ENCODE assay signal across 10 cellular contexts in genomic region chr1:166952002-166952746, GRCh38. TPM values are rescaled to one million over a fixed set of nuclear protein-coding genes. Genes with fewer than 3 reads are reported as not detected.
DNase-seq lines count a peak whose midpoint lies in the region; ATAC-seq, FAIRE-seq and TF ChIP-seq lines count a peak whose summit lies in the region.
"Had no signal": no experiment of that assay in that cellular context is flagged by ENCODE, and none has a peak within 500 bp of the region (broad histone marks: within the 10 kb centered on the region; RNA-seq: fewer than 3 reads in every experiment).

No MANE protein-coding gene starts in this region.

- no peak overlapping the region for H4K91ac ChIP-seq in H1 (replicated peaks; ENCODE audit: insufficient read length, low read length)

- FAIRE-seq in H1 (lab: Jason Lieb, UNC) (peak; percentile 66), HepG2 (lab: Jason Lieb, UNC) (no peak)
- FAIRE-seq: pancreas had no signal

- H2BK120ac ChIP-seq in H1 (replicated peaks; ENCODE audit: low read depth, low read length): no peak overlapping the region

- H2AFZ ChIP-seq in H1 (ENCODE audit: low read length): no peak overlapping the region
- no peak overlapping the region for H2AFZ ChIP-seq in HepG2 (ENCODE audit: low read length)

- in situ Hi-C loops in HepG2 (cut with HindIII; ENCODE audit: extremely low pct_ligation_motif_present, low pct_unique_long_range_greater_than_20kb): no loop called here

- intact Hi-C loops in HepG2 (cut with micrococcal nuclease; ENCODE audit: unreplicated experiment): no loop called here

- 62% methylated on average over 4 of the region's 4 CpGs; no CpG with 5 or more reads in 1 of the 2 experiments for WGBS in H1 (ENCODE audit: extremely low coverage in 1 of 2, insufficient coverage in 1 of 2, insufficient read length in 1 of 2, insufficient replicate concordance in 2 of 2, low coverage in 1 of 2, low lambda C conversion rate in 2 of 2, missing lambda C conversion rate in 1 of 2), 2 experiments
- 1% methylated on average over 4 of the region's 4 CpGs for WGBS in HepG2 (ENCODE audit: low lambda C conversion rate)

- no peak overlapping the region for H4K8ac ChIP-seq in H1 (ENCODE audit: extremely low read depth, insufficient read depth, low read length)

- no peak overlapping the region for H2BK12ac ChIP-seq in H1 (ENCODE audit: low read depth, low read length)

- H3K27me3 ChIP-seq in H1 (replicated peaks in 1 of 4; ENCODE audit: control insufficient read depth in 3 of 4, extremely low read depth in 1 of 4, insufficient read depth in 3 of 4, low read length in 3 of 4): peaks cover 1 to 13% (median 12%) of the 10 kb centered on the region in 4 experiments
- H3K27me3 ChIP-seq in HepG2 (ENCODE audit: control insufficient read depth in 1 of 2, insufficient read depth in 2 of 2, low read length in 2 of 2): peaks cover 0 to 21% of the 10 kb centered on the region in 2 experiments; a peak in 3 of 5 replicates
- H3K27me3 ChIP-seq: pancreas had no signal

- TF ChIP-seq EP300 in H1 (IDR thresholded peaks at IDR 0.05; ENCODE audit: borderline replicate concordance in 1 of 2, low read depth in 2 of 2, low read length in 2 of 2) (no peak), HepG2 (IDR thresholded peaks at IDR 0.05; ENCODE audit: low read depth in 2 of 2, low read length in 2 of 2) (no peak), HepG2 (CRISPR knock-in tag; IDR thresholded peaks at IDR 0.05; ENCODE audit: borderline replicate concordance) (no peak)

- H4K20me1 ChIP-seq in H1 (replicated peaks in 1 of 2; ENCODE audit: control insufficient read depth in 1 of 2, insufficient read depth in 2 of 2, low read length in 2 of 2) (no peaks in the 10 kb centered on the region), HepG2 (ENCODE audit: insufficient read depth, low read length) (no peaks in the 10 kb centered on the region)

- H4K5ac ChIP-seq in H1 (ENCODE audit: insufficient read length, low read depth, low read length): no peak overlapping the region

- no peaks in the 10 kb centered on the region for H3K79me1 ChIP-seq in H1 (ENCODE audit: low read depth, low read length)

- TF ChIP-seq POLR2A in H1 (IDR thresholded peaks at IDR 0.05; ENCODE audit: control extremely low read depth in 1 of 2, low read depth in 2 of 2, low read length in 2 of 2) (no peak), HepG2 (IDR thresholded peaks at IDR 0.05; ENCODE audit: insufficient read depth in 1 of 2, low read depth in 2 of 2, low read length in 2 of 2) (no peak)

- H3K4me3 ChIP-seq in H1 (ENCODE audit: extremely low read depth in 1 of 4, insufficient read depth in 2 of 4, low read depth in 3 of 4, low read length in 4 of 4) (no peak overlapping the region; a peak in 1 of 8 replicates), HepG2 (replicated peaks in 1 of 3; ENCODE audit: insufficient read depth in 1 of 3, low read depth in 2 of 3, low read length in 3 of 3) (no peak overlapping the region)
- H3K4me3 ChIP-seq: pancreas had no signal

- H3K23me2 ChIP-seq in H1 (ENCODE audit: low read depth, low read length): no peaks in the 10 kb centered on the region; the same call in 1 of the 2 replicates

- CTCF ChIA-PET in H1 (lab: Charles Lee; ENCODE audit: partially characterized antibody): no interaction called here
- CTCF ChIA-PET in HepG2 (lab: Yijun Ruan, JAX; ENCODE audit: low intra/inter-chr PET ratio, low total read pairs): no interaction called here

- no peak overlapping the region for H3K23ac ChIP-seq in H1 (ENCODE audit: insufficient read length)

- peak; percentile 21 for DNase-seq in EH (ENCODE audit: low read depth)
- peak; percentile 79 for DNase-seq in M059J (ENCODE audit: low read depth)
- DNase-seq in H1 (ENCODE audit: low read depth in 1 of 2, low spot score in 2 of 2): no peak
- peak; percentile 32 for DNase-seq in HepG2 (ENCODE audit: low spot score)
- no peak for DNase-seq in NK-92 treated with Interleukin-12 subunit alpha and Interleukin-12 subunit beta, amount 100 ng/mL, for 24 hours (lab: John Stamatoyannopoulos, UW)
- no peak for DNase-seq in inferior parietal cortex (ENCODE audit: extremely low spot score)
- no peak for DNase-seq in NCI-H128 (lab: John Stamatoyannopoulos, UW; ENCODE audit: unreplicated experiment)
- DNase-seq: Calu3, pancreas had no signal

- no peak overlapping the region for H3K18ac ChIP-seq in H1 (ENCODE audit: extremely low read depth, low read length)

- H3K27ac ChIP-seq in H1 (ENCODE audit: low read depth, low read length): no peak overlapping the region
- H3K27ac ChIP-seq in HepG2 (ENCODE audit: extremely low read length, insufficient read depth, low read length): no peak overlapping the region
- H3K27ac ChIP-seq: pancreas had no signal

- no peak overlapping the region for H3K56ac ChIP-seq in H1 (replicated peaks; ENCODE audit: insufficient read length, low read depth, low read length)

- H3K4ac ChIP-seq in H1 (replicated peaks; ENCODE audit: insufficient read length, low read depth, low read length): no peak overlapping the region

- H3K4me1 ChIP-seq in H1 (replicated peaks in 1 of 4; ENCODE audit: control insufficient read depth in 3 of 4, insufficient read depth in 4 of 4, low read length in 3 of 4): peaks cover 4 to 16% (median 13%) of the 10 kb centered on the region in 4 experiments; a peak in 6 of 7 replicates
- H3K4me1 ChIP-seq in HepG2 (ENCODE audit: insufficient read depth, low read length): no peaks in the 10 kb centered on the region
- H3K4me1 ChIP-seq: pancreas had no signal

- no peak overlapping the region for H2AK5ac ChIP-seq in H1 (ENCODE audit: low read depth, low read length)

- ATAC-seq in HepG2 (peak; percentile 41; the same call in 1 of the 3 replicates), HG03442 (IDR thresholded peaks at IDR 0.05; ENCODE audit: unreplicated experiment) (no peak)
- ATAC-seq: pancreas had no signal

- no TSS peak for BruUV-seq in HepG2 (replicated peaks; lab: Mats Ljungman, UMichigan)

- H3K4me2 ChIP-seq in H1 (ENCODE audit: insufficient read depth in 1 of 2, low read depth in 2 of 2, low read length in 2 of 2) (no peak overlapping the region), HepG2 (ENCODE audit: low read depth, low read length) (no peak overlapping the region)

- H3K9ac ChIP-seq in H1 (replicated peaks in 1 of 4; ENCODE audit: extremely low read depth in 1 of 4, low read depth in 3 of 4, low read length in 3 of 4): no peak overlapping the region
- no peak overlapping the region for H3K9ac ChIP-seq in HepG2 (ENCODE audit: insufficient read depth, low read depth, low read length)

- H3K9me3 ChIP-seq in H1 (ENCODE audit: insufficient read depth in 2 of 2, low read depth in 1 of 2, low read length in 1 of 2) (no peaks in the 10 kb centered on the region), HepG2 (ENCODE audit: low read length) (no peaks in the 10 kb centered on the region)
- H3K9me3 ChIP-seq: pancreas had no signal

- no peak overlapping the region for H2BK15ac ChIP-seq in H1 (ENCODE audit: low read length)

- POLR2A ChIA-PET in H1 (lab: Charles Lee; ENCODE audit: partially characterized antibody): no interaction called here
- POLR2A ChIA-PET in HepG2 (lab: Yijun Ruan, JAX): no interaction called here

- no peak for TF ChIP-seq RAD21 in H1 (IDR thresholded peaks at IDR 0.05 in 1 of 2, conservative IDR thresholded peaks at IDR 0.05 in 1 of 2; ENCODE audit: low read depth in 2 of 2, low read length in 2 of 2)
- no peak for TF ChIP-seq RAD21 in HepG2 (CRISPR knock-in tag; IDR thresholded peaks at IDR 0.05)

- no peak overlapping the region for H2BK20ac ChIP-seq in H1 (ENCODE audit: low read length)

- no peak overlapping the region for H3K14ac ChIP-seq in H1 (ENCODE audit: insufficient read length)

- H2BK5ac ChIP-seq in H1 (ENCODE audit: low read depth, low read length): no peak overlapping the region

- H3K79me2 ChIP-seq in H1 (ENCODE audit: control insufficient read depth in 1 of 2, insufficient read depth in 2 of 2, low read length in 2 of 2) (no peaks in the 10 kb centered on the region), HepG2 (ENCODE audit: insufficient read depth, low read length) (no peaks in the 10 kb centered on the region)

- TF ChIP-seq CTCF in H1 (IDR thresholded peaks at IDR 0.05; ENCODE audit: control extremely low read depth in 1 of 3, insufficient read depth in 1 of 3, low read depth in 1 of 3, low read length in 3 of 3): no peak
- no peak for TF ChIP-seq CTCF in HepG2 (CRISPR knock-in tag; IDR thresholded peaks at IDR 0.05)

- no peaks in the 10 kb centered on the region for H3K36me3 ChIP-seq in H1 (ENCODE audit: control insufficient read depth in 2 of 4, insufficient read depth in 4 of 4, low read length in 3 of 4)
- H3K36me3 ChIP-seq in HepG2 (replicated peaks in 1 of 2; ENCODE audit: control insufficient read depth in 1 of 2, insufficient read depth in 2 of 2, low read length in 2 of 2): no peaks in the 10 kb centered on the region
- H3K36me3 ChIP-seq: pancreas had no signal

RNA-seq across cellular contexts. Expression of gene ILDR2, which starts 23.2 kb away (rescaled TPM):
- 6.9 and 21.5 TPM in 2 replicates for total RNA-seq in M059J (2014; rRNA removed; shearing (Covaris generic))
- 0.86 and 1.5 TPM in 2 replicates for total RNA-seq in H1 (2021; fragmentation: NEBNext Ultra II Directional; extraction: Animal tissue kit (Norgen Biotek cat#: 25700))
- polyA plus RNA-seq in H1 (2011; rRNA removed): 0.55 and 0.85 TPM in 2 replicates
- polyA plus RNA-seq in H1 (2011; cell fraction: cytosol; rRNA removed): 0.79 TPM
- polyA plus RNA-seq in H1 (2011; cell fraction: nucleus; rRNA removed): 1.1 TPM
- polyA plus RNA-seq in H1 (2012, experiment 1 of 2): 0.46 to 1.4 TPM (median 0.49 TPM) in 4 replicates
- 0.05 TPM for polyA plus RNA-seq in H1 (2012, experiment 2 of 2)
- polyA plus RNA-seq in H1 (2013, experiment 1 of 2): 0.57 TPM
- polyA plus RNA-seq in H1 (2013, experiment 2 of 2): 0.40 TPM
- 2.4 and 3.9 TPM in 2 replicates for polyA minus RNA-seq in H1 (2011; rRNA and poly(A)+ RNA removed)
- polyA minus RNA-seq in H1 (2011; cell fraction: cytosol; rRNA and poly(A)+ RNA removed): 0.29 TPM
- 3.4 TPM for polyA minus RNA-seq in H1 (2011; cell fraction: nucleus; rRNA and poly(A)+ RNA removed)
- total RNA-seq in HepG2 (2016; rRNA removed; fragmentation: Illumina TruSeq; extraction: Trizol): 0.04 and 0.17 TPM in 2 replicates
- total RNA-seq in HepG2 (2016; cell fraction: cytosol; rRNA removed; fragmentation: Illumina TruSeq; extraction: Trizol; ENCODE audit: low read depth): not detected in 2 replicates
- 0.10 and 0.13 TPM in 2 replicates for total RNA-seq in HepG2 (2016; cell fraction: insoluble cytoplasmic fraction; rRNA removed; fragmentation: Illumina TruSeq; extraction: Trizol)
- total RNA-seq in HepG2 (2016; cell fraction: membrane; rRNA removed; fragmentation: Illumina TruSeq; extraction: Trizol): 0.14 and 0.19 TPM in 2 replicates
- 0.09 and 0.13 TPM in 2 replicates for total RNA-seq in HepG2 (2016; cell fraction: nucleus; rRNA removed; fragmentation: Illumina TruSeq; extraction: Trizol)
- polyA plus RNA-seq in HepG2 (2011; rRNA removed): 0.10 TPM in 1 of 2 replicates, not detected in the other
- polyA plus RNA-seq in HepG2 (2011; cell fraction: cytosol; rRNA removed): under 0.01 and 0.01 TPM in 2 replicates
- polyA plus RNA-seq in HepG2 (2011; cell fraction: nucleus; rRNA removed): not detected in 2 replicates
- polyA plus RNA-seq in HepG2 (2012): not detected in 2 replicates
- 0.07 and 0.08 TPM in 2 replicates for polyA plus RNA-seq in HepG2 (2016; cell fraction: cytosol; fragmentation: Illumina TruSeq; extraction: Trizol; ENCODE audit: low read depth)
- 0.08 TPM in 1 of 2 replicates, not detected in the other for polyA plus RNA-seq in HepG2 (2016; cell fraction: insoluble cytoplasmic fraction; fragmentation: Illumina TruSeq; extraction: Trizol; ENCODE audit: low read depth)
- 0.07 and 0.10 TPM in 2 replicates for polyA plus RNA-seq in HepG2 (2016; cell fraction: membrane; fragmentation: Illumina TruSeq; extraction: Trizol; ENCODE audit: low read depth)
- 0.07 and 0.27 TPM in 2 replicates for polyA plus RNA-seq in HepG2 (2016; cell fraction: nucleus; fragmentation: Illumina TruSeq; extraction: Trizol; ENCODE audit: insufficient read depth, low read depth)
- polyA minus RNA-seq in HepG2 (2011; rRNA and poly(A)+ RNA removed; ENCODE audit: low replicate concordance): not detected in 2 replicates
- not detected in 2 replicates for polyA minus RNA-seq in HepG2 (2011; cell fraction: cytosol; rRNA and poly(A)+ RNA removed)
- under 0.01 TPM in 1 of 2 replicates, not detected in the other for polyA minus RNA-seq in HepG2 (2011; cell fraction: nucleus; rRNA and poly(A)+ RNA removed)

RNA-seq across cellular contexts. Expression of gene MAEL, which starts 36.9 kb away (rescaled TPM):
- total RNA-seq in M059J (2014; rRNA removed; shearing (Covaris generic)): 0.20 and 0.52 TPM in 2 replicates
- not detected in 2 replicates for total RNA-seq in H1 (2021; fragmentation: NEBNext Ultra II Directional; extraction: Animal tissue kit (Norgen Biotek cat#: 25700))
- polyA plus RNA-seq in H1 (2011; rRNA removed): 0.03 TPM in 1 of 2 replicates, not detected in the other
- 0.04 TPM for polyA plus RNA-seq in H1 (2011; cell fraction: cytosol; rRNA removed)
- 0.16 TPM for polyA plus RNA-seq in H1 (2011; cell fraction: nucleus; rRNA removed)
- 0.09 TPM in 1 of 4 replicates, not detected in the others for polyA plus RNA-seq in H1 (2012, experiment 1 of 2)
- not detected for polyA plus RNA-seq in H1 (2012, experiment 2 of 2)
- polyA plus RNA-seq in H1 (2013, experiment 1 of 2): 0.12 TPM
- polyA plus RNA-seq in H1 (2013, experiment 2 of 2): 0.17 TPM
- not detected in 2 replicates for polyA minus RNA-seq in H1 (2011; rRNA and poly(A)+ RNA removed)
- polyA minus RNA-seq in H1 (2011; cell fraction: cytosol; rRNA and poly(A)+ RNA removed): not detected
- polyA minus RNA-seq in H1 (2011; cell fraction: nucleus; rRNA and poly(A)+ RNA removed): not detected
- not detected in 2 replicates for total RNA-seq in HepG2 (2016; rRNA removed; fragmentation: Illumina TruSeq; extraction: Trizol)
- not detected in 2 replicates for total RNA-seq in HepG2 (2016; cell fraction: cytosol; rRNA removed; fragmentation: Illumina TruSeq; extraction: Trizol; ENCODE audit: low read depth)
- total RNA-seq in HepG2 (2016; cell fraction: insoluble cytoplasmic fraction; rRNA removed; fragmentation: Illumina TruSeq; extraction: Trizol): not detected in 2 replicates
- not detected in 2 replicates for total RNA-seq in HepG2 (2016; cell fraction: membrane; rRNA removed; fragmentation: Illumina TruSeq; extraction: Trizol)
- total RNA-seq in HepG2 (2016; cell fraction: nucleus; rRNA removed; fragmentation: Illumina TruSeq; extraction: Trizol): not detected in 2 replicates
- not detected in 2 replicates for polyA plus RNA-seq in HepG2 (2011; rRNA removed)
- polyA plus RNA-seq in HepG2 (2011; cell fraction: cytosol; rRNA removed): not detected in 2 replicates
- not detected in 2 replicates for polyA plus RNA-seq in HepG2 (2011; cell fraction: nucleus; rRNA removed)
- polyA plus RNA-seq in HepG2 (2012): not detected in 2 replicates
- polyA plus RNA-seq in HepG2 (2016; cell fraction: cytosol; fragmentation: Illumina TruSeq; extraction: Trizol; ENCODE audit: low read depth): not detected in 2 replicates
- not detected in 2 replicates for polyA plus RNA-seq in HepG2 (2016; cell fraction: insoluble cytoplasmic fraction; fragmentation: Illumina TruSeq; extraction: Trizol; ENCODE audit: low read depth)
- not detected in 2 replicates for polyA plus RNA-seq in HepG2 (2016; cell fraction: membrane; fragmentation: Illumina TruSeq; extraction: Trizol; ENCODE audit: low read depth)
- not detected in 2 replicates for polyA plus RNA-seq in HepG2 (2016; cell fraction: nucleus; fragmentation: Illumina TruSeq; extraction: Trizol; ENCODE audit: insufficient read depth, low read depth)
- not detected in 2 replicates for polyA minus RNA-seq in HepG2 (2011; rRNA and poly(A)+ RNA removed; ENCODE audit: low replicate concordance)
- not detected in 2 replicates for polyA minus RNA-seq in HepG2 (2011; cell fraction: cytosol; rRNA and poly(A)+ RNA removed)
- not detected in 2 replicates for polyA minus RNA-seq in HepG2 (2011; cell fraction: nucleus; rRNA and poly(A)+ RNA removed)
- total RNA-seq: Calu3 had no signal

Comparison
In these comparisons a context has a peak if more than half of its experiments do, and no peak if none do; other contexts are left out.
1. DNase-seq: peak in EH (single experiment), M059J (single experiment) and HepG2 (single experiment); none in H1 (0 of 2), NK-92 treated with Interleukin-12 subunit alpha and Interleukin-12 subunit beta, amount 100 ng/mL, for 24 hours (single experiment), inferior parietal cortex (single experiment) and NCI-H128 (single experiment).